In genomic region chr1:93499075-93499474, GRCh38 we compare ENCODE assay signal across 1 cellular context.
TF ChIP-seq lines count a peak whose summit lies in the region.

No MANE protein-coding gene starts in this region.

TF ChIP-seq in GM23338, 12 proteins besides CTCF, POLR2A, EP300 and RAD21 (continued from another document):
- TF ChIP-seq ZNF462 (CRISPR knock-in tag; IDR thresholded peaks at IDR 0.05) (no peak), ETS1 (IDR thresholded peaks at IDR 0.05) (no peak), EZH2 (IDR thresholded peaks at IDR 0.05; ENCODE audit: low read depth, unreplicated experiment) (no peak), STAT1 (IDR thresholded peaks at IDR 0.05; ENCODE audit: unreplicated experiment) (no peak), ZNF331 (CRISPR knock-in tag; IDR thresholded peaks at IDR 0.05; ENCODE audit: low read depth) (no peak), ZNF114 (CRISPR knock-in tag; IDR thresholded peaks at IDR 0.05) (no peak), EZH2phosphoT487 (IDR thresholded peaks at IDR 0.05; ENCODE audit: unreplicated experiment) (no peak), REST (IDR thresholded peaks at IDR 0.05; ENCODE audit: unreplicated experiment) (no peak), JUNB (IDR thresholded peaks at IDR 0.05; ENCODE audit: unreplicated experiment) (no peak), NANOG (IDR thresholded peaks at IDR 0.05; ENCODE audit: borderline replicate concordance) (no peak)
